ENCODE assay signal across 11 cellular contexts in the genomic region with DNA sequence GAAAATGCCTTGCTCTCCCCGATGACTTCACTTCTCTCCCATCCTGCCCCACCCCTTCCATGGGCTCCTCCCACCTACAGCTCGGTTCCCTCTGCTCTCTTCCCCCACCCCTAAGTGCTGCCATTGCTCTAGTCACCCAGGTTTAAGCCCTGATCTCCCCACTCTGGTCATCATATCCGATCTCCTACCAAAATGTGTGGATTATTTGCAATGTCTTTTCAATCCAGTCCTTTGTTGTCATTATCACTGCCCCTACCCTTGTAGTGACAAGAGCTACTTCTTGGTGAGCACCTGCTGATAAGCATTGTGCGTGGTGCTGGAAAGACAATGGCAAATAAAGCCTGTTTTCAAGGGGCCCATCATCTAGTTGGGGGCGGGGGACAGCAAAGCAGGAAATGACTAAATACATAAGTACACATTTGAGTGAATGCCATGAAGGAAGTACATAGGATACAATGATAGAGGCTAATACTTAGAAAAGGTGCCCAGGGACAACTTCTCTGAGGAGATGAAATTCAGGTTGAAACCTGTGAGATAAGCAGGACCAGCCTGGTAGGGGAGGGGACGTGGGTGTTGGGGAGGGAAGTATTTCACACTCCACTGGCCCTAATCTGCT.
DNase-seq lines count a peak whose midpoint lies in the region; ATAC-seq, FAIRE-seq and TF ChIP-seq lines count a peak whose summit lies in the region.
"Had no signal": no experiment of that assay in that cellular context is flagged by ENCODE, and none has a peak within 500 bp of the region (broad histone marks: within the 10 kb centered on the region; RNA-seq: fewer than 3 reads in every experiment).

No MANE protein-coding gene starts in this region.

- H3K4me2 ChIP-seq in A549 = peak overlapping the region; percentile 29
- no peak overlapping the region for H3K4me2 ChIP-seq in GM12878 (ENCODE audit: control insufficient read depth, insufficient read depth)

- no peak overlapping the region for H3K4me3 ChIP-seq in A549
- no peak overlapping the region for H3K4me3 ChIP-seq in GM12878
- H3K4me3 ChIP-seq in dorsolateral prefrontal cortex = no peak overlapping the region
- H3K4me3 ChIP-seq in gastroesophageal sphincter = no peak overlapping the region
- H3K4me3 ChIP-seq: right atrium auricular region had no signal

- TF ChIP-seq POLR2A in A549 (IDR thresholded peaks at IDR 0.05; ENCODE audit: low read length) (no peak), GM12878 (IDR thresholded peaks at IDR 0.05; ENCODE audit: low read depth, low read length) (no peak), gastroesophageal sphincter (IDR thresholded peaks at IDR 0.05) (no peak)

- 48% methylated on average over 6 of the region's 6 CpGs for WGBS in A549 (ENCODE audit: missing lambda C conversion rate)
- WGBS in GM12878 (ENCODE audit: insufficient coverage, insufficient replicate concordance, low lambda C conversion rate, missing lambda C conversion rate) = 21% methylated on average over 6 of the region's 6 CpGs
- 45 to 61% methylated on average over 4 of the region's 6 CpGs for WGBS in gastroesophageal sphincter (ENCODE audit: low coverage in 1 of 2), 2 donors

- no peak for TF ChIP-seq RAD21 in A549 (conservative IDR thresholded peaks at IDR 0.05 in 1 of 2, IDR thresholded peaks at IDR 0.05 in 1 of 2)
- TF ChIP-seq RAD21 in GM12878 (IDR thresholded peaks at IDR 0.05; ENCODE audit: insufficient read depth, low read depth, low read length) = no peak

- no TSS peak for BruUV-seq in GM12878 (replicated peaks; lab: Mats Ljungman, UMichigan)

- no peaks in the 10 kb centered on the region for H3K36me3 ChIP-seq in GM12878 (ENCODE audit: control insufficient read depth in 2 of 2, insufficient read depth in 2 of 2, low read length in 1 of 2)
- H3K36me3 ChIP-seq in gastroesophageal sphincter = peaks cover 0 to 10% of the 10 kb centered on the region in 2 donors
- H3K36me3 ChIP-seq: right atrium auricular region had no signal

- H3K4me1 ChIP-seq in A549 (peaks cover 9% of the 10 kb centered on the region; the same call in 2 of the 3 replicates), GM12878 (ENCODE audit: control insufficient read depth, insufficient read depth, low read length) (0 out of 2 replicates have a peak, but pooled peaks cover 3% of the 10 kb centered on the region), gastroesophageal sphincter (no peaks in the 10 kb centered on the region)
- H3K4me1 ChIP-seq: right atrium auricular region had no signal

- no peaks in the 10 kb centered on the region for H4K20me1 ChIP-seq in GM12878 (ENCODE audit: control insufficient read depth, insufficient read depth)

- in situ Hi-C loops in GM12878 (cut with MboI) = no loop called here
- in situ Hi-C loops in ACHN (cut with HindIII; ENCODE audit: low pct_ligation_motif_present, low pct_unique_long_range_greater_than_20kb, low sequenced_read_pairs) = no loop called here

- H2AFZ ChIP-seq in GM12878 (ENCODE audit: control insufficient read depth, low read depth, low read length) = no peak overlapping the region

- DNase-seq in A549 (ENCODE audit: low read depth in 1 of 2, low spot score in 1 of 2) (no peak), NCI-H146 treated with DMSO at 0.1 percent for 48 hours (lab: John Stamatoyannopoulos, UW; ENCODE audit: unreplicated experiment) (peak; percentile 72), GM12878 (ENCODE audit: low read depth, low spot score) (no peak), dorsolateral prefrontal cortex (no peak), HUDEP-2 (lab: John Stamatoyannopoulos, UW; ENCODE audit: unreplicated experiment in 76 of 76) (no peak), ACHN (no peak)
- DNase-seq: T-cell had no signal

- no peak for TF ChIP-seq EP300 in A549 (IDR thresholded peaks at IDR 0.05)
- TF ChIP-seq EP300 in GM12878 (IDR thresholded peaks at IDR 0.05; ENCODE audit: borderline replicate concordance in 1 of 2, control insufficient read depth in 1 of 2, low read depth in 2 of 2, low read length in 2 of 2) = no peak
- no peak for TF ChIP-seq EP300 in gastroesophageal sphincter (IDR thresholded peaks at IDR 0.05)

- peak overlapping the region in 1 of 2 experiments; percentile 38; a peak in 2 of 6 replicates for H3K27ac ChIP-seq in A549
- no peak overlapping the region for H3K27ac ChIP-seq in GM12878 (ENCODE audit: control insufficient read depth, insufficient read depth)
- H3K27ac ChIP-seq in dorsolateral prefrontal cortex = no peak overlapping the region
- H3K27ac ChIP-seq in gastroesophageal sphincter = no peak overlapping the region
- H3K27ac ChIP-seq: right atrium auricular region had no signal

- H3K9ac ChIP-seq in GM12878 (ENCODE audit: control insufficient read depth, insufficient read depth, low read length) = no peak overlapping the region

- ATAC-seq in A549 (no peak), GM18868 (IDR thresholded peaks at IDR 0.05; ENCODE audit: unreplicated experiment) (peak; percentile 53), GM12878 (peak; percentile 68), gastroesophageal sphincter (no peak)
- ATAC-seq: T-cell had no signal

- no peaks in the 10 kb centered on the region for H3K27me3 ChIP-seq in GM12878 (replicated peaks in 1 of 2; ENCODE audit: control insufficient read depth in 2 of 2, insufficient read depth in 2 of 2, low read length in 1 of 2)
- peaks cover 0 to 85% (median 20%) of the 10 kb centered on the region in 45 donors for H3K27me3 ChIP-seq in dorsolateral prefrontal cortex
- no peaks in the 10 kb centered on the region for H3K27me3 ChIP-seq in gastroesophageal sphincter
- H3K27me3 ChIP-seq: right atrium auricular region had no signal

- no peaks in the 10 kb centered on the region for H3K79me2 ChIP-seq in GM12878 (ENCODE audit: control insufficient read depth, insufficient read depth, low read length)

- H3K9me3 ChIP-seq in A549 (no peaks in the 10 kb centered on the region), GM12878 (replicated peaks; ENCODE audit: control insufficient read depth, insufficient read depth, low read length) (no peaks in the 10 kb centered on the region), gastroesophageal sphincter (no peaks in the 10 kb centered on the region)
- H3K9me3 ChIP-seq: right atrium auricular region had no signal

- intact Hi-C loops in GM12878 (cut with micrococcal nuclease; ENCODE audit: unreplicated experiment) (loop anchor here (10.0 kb wide), 1 partner anchor 64 kb away; the partner anchor contains the start of gene DLG3), dorsolateral prefrontal cortex (cut with DNase I) (no loop called here)

- no peak for TF ChIP-seq CTCF in A549 (IDR thresholded peaks at IDR 0.05)
- no peak for TF ChIP-seq CTCF in GM12878 (IDR thresholded peaks at IDR 0.05 in 2 of 3, conservative IDR thresholded peaks at IDR 0.05 in 1 of 3; ENCODE audit: control insufficient read depth in 2 of 3, extremely low read depth in 1 of 3, insufficient read depth in 1 of 3, low read depth in 3 of 3, low read length in 3 of 3)
- no peak for TF ChIP-seq CTCF in dorsolateral prefrontal cortex (IDR thresholded peaks at IDR 0.05 in 54 of 56, conservative IDR thresholded peaks at IDR 0.05 in 2 of 56; ENCODE audit: low read depth in 1 of 56, partially characterized antibody in 56 of 56)
- TF ChIP-seq CTCF in gastroesophageal sphincter (IDR thresholded peaks at IDR 0.05) = no peak

- POLR2A ChIA-PET in A549 (lab: Yijun Ruan, JAX) = no interaction called here
- POLR2A ChIA-PET in GM12878 (lab: Charles Lee) = no interaction called here

- SMC1A ChIA-PET in GM12878 (lab: Charles Lee; ENCODE audit: uncharacterized antibody, unreplicated experiment) = interaction anchor here (0.6 kb wide), 1 partner anchor 1694 kb away, joined by 3 read pairs; no protein-coding TSS in a partner anchor

- CTCF ChIA-PET in A549 (lab: Yijun Ruan, JAX) = no interaction called here
- CTCF ChIA-PET in GM12878 (lab: Yijun Ruan, JAX) = interaction anchor here (1.1 kb wide), 1 partner anchor 21 kb away, joined by 3 read pairs; no protein-coding TSS in a partner anchor

- FAIRE-seq in A549 (lab: Jason Lieb, UNC) = peak; percentile 49
- FAIRE-seq in GM12878 (lab: Jason Lieb, UNC) = no peak
- FAIRE-seq: D721Med had no signal

- RAD21 ChIA-PET in GM12878 (lab: Charles Lee; ENCODE audit: unreplicated experiment) = no interaction called here

TF ChIP-seq in A549, 52 proteins besides CTCF, POLR2A, EP300 and RAD21 (continues in another document):
- TF ChIP-seq GATA3 (IDR thresholded peaks at IDR 0.05; ENCODE audit: borderline replicate concordance) (no peak), SREBF2 (IDR thresholded peaks at IDR 0.05) (no peak), CBX2 (IDR thresholded peaks at IDR 0.05; ENCODE audit: borderline replicate concordance, low read depth) (no peak), FOXS1 (CRISPR knock-in tag; IDR thresholded peaks at IDR 0.05) (no peak), NFE2L2 (conservative IDR thresholded peaks at IDR 0.05; ENCODE audit: low read length) (no peak), HOXB5 (CRISPR knock-in tag; IDR thresholded peaks at IDR 0.05) (no peak), ATOH8 (CRISPR knock-in tag; IDR thresholded peaks at IDR 0.05; ENCODE audit: low read depth) (no peak), EHF (CRISPR knock-in tag; IDR thresholded peaks at IDR 0.05) (no peak)

TF ChIP-seq in GM12878, 131 proteins besides CTCF, POLR2A, EP300 and RAD21:
- TF ChIP-seq ZSCAN29 (IDR thresholded peaks at IDR 0.05) (no peak), SMAD1 (IDR thresholded peaks at IDR 0.05; ENCODE audit: low read depth, partially characterized antibody) (no peak), EED (IDR thresholded peaks at IDR 0.05; ENCODE audit: low read depth) (0 out of 2 replicates have a peak, but pooled peaks have one; percentile 19), ETV6 (conservative IDR thresholded peaks at IDR 0.05 in 1 of 2, IDR thresholded peaks at IDR 0.05 in 1 of 2; ENCODE audit: borderline replicate concordance in 1 of 2, low read depth in 1 of 2) (peak in 1 of 2 experiments; percentile 68; a peak in 1 of 4 replicates), JUNB (IDR thresholded peaks at IDR 0.05) (peak; percentile 77)

Comparison
In these comparisons a context has a peak if more than half of its experiments do, and no peak if none do; other contexts are left out.
1. ATAC-seq: peak in GM18868 (single experiment) and GM12878 (single experiment); none in A549 (0 of 2) and gastroesophageal sphincter (single experiment).
2. Of the 24 proteins assayed by ChIP-seq in both GM12878 and A549: peak only in GM12878: JUNB; only in A549: none; in both: none; in neither: 23.